In genomic region chr22:46201059-46201757, GRCh38 we compare ENCODE assay signal across 17 cellular contexts. TPM values are rescaled to one million over a fixed set of nuclear protein-coding genes. Genes with fewer than 3 reads are reported as not detected.
DNase-seq lines count a peak whose midpoint lies in the region; ATAC-seq lines count a peak whose summit lies in the region.
"Had no signal": no experiment of that assay in that cellular context is flagged by ENCODE, and none has a peak within 500 bp of the region (broad histone marks: within the 10 kb centered on the region; RNA-seq: fewer than 3 reads in every experiment).

No MANE protein-coding gene starts in this region.

- DNase-seq in left colon (peak; percentile 59 to 82), sciatic nerve (ENCODE audit: low spot score) (no peak), mesenchymal stem cell (no peak)
- no peak for DNase-seq in activated CD8-positive, alpha-beta memory T cell treated with anti-CD3 and anti-CD28 coated beads, Interleukin-2, amount 50 U/mL, for 48 hours
- DNase-seq: activated CD4-positive, alpha-beta T cell treated with anti-CD3 and anti-CD28 coated beads for 1 hour; KBM-7; lower lobe of right lung; NCI-H1417; ovary; stimulated activated CD4-positive, alpha-beta T cell treated with anti-CD3 and anti-CD28 coated beads, Interleukin-15, amount 100 ng/mL, for 24 hours; T-helper 1 cell had no signal

- WGBS in HUES64: 30% methylated on average over 15 of the region's 17 CpGs
- 77% methylated on average over 11 of the region's 17 CpGs for WGBS in mesenchymal stem cell

- no peak overlapping the region for H4K91ac ChIP-seq in mesenchymal stem cell (ENCODE audit: low read length)

- H3K14ac ChIP-seq in mesenchymal stem cell (ENCODE audit: low read length in 2 of 2): no peak overlapping the region

- no peak overlapping the region for H2BK120ac ChIP-seq in mesenchymal stem cell (ENCODE audit: low read depth, low read length)

- peaks cover 2% of the 10 kb centered on the region for H3K79me1 ChIP-seq in mesenchymal stem cell (replicated peaks; ENCODE audit: low read length, poor library complexity, severe bottlenecking)

- no peak overlapping the region for H3K4me2 ChIP-seq in mesenchymal stem cell (ENCODE audit: low read length, poor library complexity, severe bottlenecking)

- H2BK12ac ChIP-seq in mesenchymal stem cell (ENCODE audit: low read length in 2 of 2): no peak overlapping the region

- intact Hi-C loops in left colon (cut with DNase I, micrococcal nuclease) (no loop called here), sciatic nerve (cut with DNase I) (no loop called here)

- no peaks in the 10 kb centered on the region for H3K36me3 ChIP-seq in HUES64 (ENCODE audit: insufficient read depth, low read length)
- peaks cover 22 to 25% of the 10 kb centered on the region in 2 donors for H3K36me3 ChIP-seq in duodenal mucosa (ENCODE audit: control insufficient read depth in 1 of 2, insufficient read depth in 2 of 2, low read length in 2 of 2)
- H3K36me3 ChIP-seq in mesenchymal stem cell (ENCODE audit: control insufficient read depth in 1 of 2, insufficient read depth in 2 of 2, low read depth in 1 of 2, low read length in 2 of 2): peaks cover 33 to 42% of the 10 kb centered on the region in 2 experiments
- H3K36me3 ChIP-seq: ovary had no signal

- ATAC-seq in left colon: peak; percentile 71
- peak; percentile 55 for ATAC-seq in sciatic nerve
- no peak for ATAC-seq in GM21723 (IDR thresholded peaks at IDR 0.05; ENCODE audit: unreplicated experiment)
- ATAC-seq: gastroesophageal sphincter, lower lobe of right lung had no signal

- H2AFZ ChIP-seq in mesenchymal stem cell (ENCODE audit: low read depth, low read length): no peak overlapping the region

- no peak overlapping the region for H2BK15ac ChIP-seq in mesenchymal stem cell (ENCODE audit: low read depth, poor library complexity, severe bottlenecking)

- H3K9ac ChIP-seq in HUES64 (ENCODE audit: low read depth, low read length): peak overlapping the region; percentile 41
- peak overlapping the region; percentile 25 to 28 for H3K9ac ChIP-seq in duodenal mucosa (ENCODE audit: low read depth in 1 of 2, low read length in 2 of 2)
- H3K9ac ChIP-seq in mesenchymal stem cell (ENCODE audit: low read length): no peak overlapping the region

- H2BK5ac ChIP-seq in mesenchymal stem cell (ENCODE audit: low read depth, low read length, poor library complexity, severe bottlenecking): no peak overlapping the region

- H3K27me3 ChIP-seq in HUES64 (ENCODE audit: insufficient read depth, low read length) (no peaks in the 10 kb centered on the region), duodenal mucosa (ENCODE audit: control insufficient read depth in 1 of 2, insufficient read depth in 2 of 2, low read length in 2 of 2) (no peaks in the 10 kb centered on the region), mesenchymal stem cell (ENCODE audit: control insufficient read depth in 1 of 2, insufficient read depth in 1 of 2, low read length in 2 of 2) (no peaks in the 10 kb centered on the region)
- H3K27me3 ChIP-seq: cardiac muscle cell, gastroesophageal sphincter, ovary, suprapubic skin had no signal

- H2AK5ac ChIP-seq in mesenchymal stem cell (ENCODE audit: low read length, severe bottlenecking): no peak overlapping the region

- peaks cover 9% of the 10 kb centered on the region for H3K4me1 ChIP-seq in HUES64 (ENCODE audit: insufficient read depth, low read length)
- H3K4me1 ChIP-seq in duodenal mucosa (ENCODE audit: control insufficient read depth in 1 of 2, insufficient read depth in 2 of 2, low read length in 2 of 2): peaks cover 35 to 38% of the 10 kb centered on the region in 2 donors
- peaks cover 7% of the 10 kb centered on the region for H3K4me1 ChIP-seq in mesenchymal stem cell (ENCODE audit: control insufficient read depth, insufficient read depth, low read depth, low read length)
- H3K4me1 ChIP-seq: gastroesophageal sphincter, lower lobe of right lung, suprapubic skin had no signal

- H3K27ac ChIP-seq in HUES64 (ENCODE audit: low read depth, low read length) (peak overlapping the region; percentile 82; the same call in 1 of the 2 replicates), duodenal mucosa (ENCODE audit: low read depth, low read length) (no peak overlapping the region), mesenchymal stem cell (ENCODE audit: low read length, poor library complexity, severe bottlenecking) (no peak overlapping the region)
- H3K27ac ChIP-seq: cardiac muscle cell, gastroesophageal sphincter, lower lobe of right lung, ovary, suprapubic skin had no signal

- H4K8ac ChIP-seq in mesenchymal stem cell (ENCODE audit: low read length): no peak overlapping the region

- H3K23ac ChIP-seq in mesenchymal stem cell (ENCODE audit: low read length in 2 of 2): no peak overlapping the region

- no peak overlapping the region for H3K18ac ChIP-seq in mesenchymal stem cell (ENCODE audit: low read depth in 1 of 2, low read length in 2 of 2)

- H3K9me3 ChIP-seq in HUES64 (ENCODE audit: insufficient read depth, low read depth, low read length) (peaks cover 5% of the 10 kb centered on the region; the same call in 1 of the 2 replicates), duodenal mucosa (ENCODE audit: control insufficient read depth in 1 of 2, low read length in 2 of 2) (no peaks in the 10 kb centered on the region), mesenchymal stem cell (ENCODE audit: control insufficient read depth, low read length) (no peaks in the 10 kb centered on the region)
- H3K9me3 ChIP-seq: lower lobe of right lung, ovary, suprapubic skin had no signal

- H3K4me3 ChIP-seq in HUES64 (ENCODE audit: low read length): peak overlapping the region; percentile 14; the same call in 1 of the 2 replicates
- H3K4me3 ChIP-seq in duodenal mucosa (ENCODE audit: low read depth in 1 of 2, low read length in 2 of 2): no peak overlapping the region
- no peak overlapping the region for H3K4me3 ChIP-seq in mesenchymal stem cell (ENCODE audit: insufficient read depth in 1 of 2, low read depth in 1 of 2, low read length in 2 of 2)
- H3K4me3 ChIP-seq: cardiac muscle cell, gastroesophageal sphincter, lower lobe of right lung, ovary, suprapubic skin had no signal

- no peak overlapping the region for H3K4ac ChIP-seq in mesenchymal stem cell (ENCODE audit: low read depth in 1 of 2, low read length in 2 of 2)

RNA-seq across cellular contexts. Expression of gene CDPF1, which starts 48.9 kb away (rescaled TPM):
- polyA plus RNA-seq in HUES64 (2013, experiment 1 of 2): 6.9 TPM
- 10.0 TPM for polyA plus RNA-seq in HUES64 (2013, experiment 2 of 2)
- total RNA-seq in left colon (1 to 10 TPM; 5.5 to 8.1 TPM), sciatic nerve (6.8 TPM)
- 9.7 TPM for polyA plus RNA-seq in mesenchymal stem cell (2013, experiment 1 of 2)
- 9.2 TPM for polyA plus RNA-seq in mesenchymal stem cell (2013, experiment 2 of 2)

RNA-seq across cellular contexts. Expression of gene PPARA, which starts 50.9 kb away (rescaled TPM):
- 2.4 TPM for polyA plus RNA-seq in HUES64 (2013, experiment 1 of 2)
- polyA plus RNA-seq in HUES64 (2013, experiment 2 of 2): 3.6 TPM
- total RNA-seq in left colon (10 to 100 TPM; 70.4 to 73.9 TPM), sciatic nerve (39.2 TPM)
- polyA plus RNA-seq in mesenchymal stem cell (2013, experiment 1 of 2): 7.7 TPM
- polyA plus RNA-seq in mesenchymal stem cell (2013, experiment 2 of 2): 6.9 TPM

Comparison
In these comparisons a context has a peak if more than half of its experiments do, and no peak if none do; other contexts are left out.
1. DNase-seq: peak in left colon (2 of 2); none in sciatic nerve (single experiment), mesenchymal stem cell (single experiment) and activated CD8-positive, alpha-beta memory T cell treated with anti-CD3 and anti-CD28 coated beads, Interleukin-2, amount 50 U/mL, for 48 hours (single experiment).